13 cellular contexts compared by ENCODE assay signal in the genomic region with DNA sequence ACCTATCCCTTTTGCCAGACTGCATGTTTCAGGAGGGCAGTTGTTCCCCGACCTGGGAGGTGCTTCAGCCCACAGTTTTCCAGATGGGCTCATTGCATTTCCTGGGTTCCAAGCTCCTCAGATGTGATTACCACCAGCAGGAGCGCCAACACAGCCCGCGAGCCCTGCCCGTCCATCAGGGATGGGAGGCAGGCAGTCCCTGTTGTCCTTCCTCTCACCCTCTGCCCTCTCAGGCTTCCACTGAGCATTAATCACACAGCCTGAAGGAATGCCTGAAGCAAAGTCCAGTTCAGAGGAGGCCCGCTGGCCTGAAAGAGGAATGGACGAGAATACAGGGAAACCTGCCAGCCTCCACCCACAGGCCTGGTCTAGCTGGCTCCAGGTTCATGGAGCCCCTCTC.
A peak's percentile ranks its signal among the peaks of the same experiment; 100 is the strongest.
DNase-seq lines count a peak whose midpoint lies in the region; ATAC-seq and TF ChIP-seq lines count a peak whose summit lies in the region.
"Had no signal": no experiment of that assay in that cellular context is flagged by ENCODE, and none has a peak within 500 bp of the region (broad histone marks: within the 10 kb centered on the region; RNA-seq: fewer than 3 reads in every experiment).

No MANE protein-coding gene starts in this region.

- TF ChIP-seq CTCF in osteocyte (IDR thresholded peaks at IDR 0.05), result no peak

- ATAC-seq in activated CD8-positive, alpha-beta memory T cell treated with anti-CD3 and anti-CD28 coated beads, Interleukin-2, amount 10 ng/mL, durations not matched to agents 7 days and 5 days, result no peak

- peaks cover 41% of the 10 kb centered on the region for H3K27me3 Mint-ChIP-seq in activated CD8-positive, alpha-beta memory T cell treated with anti-CD3 and anti-CD28 coated beads, Interleukin-2, amount 10 ng/mL, durations not matched to agents 7 days and 5 days
- H3K27me3 Mint-ChIP-seq in osteocyte (ENCODE audit: unreplicated experiment), result peaks cover 20% of the 10 kb centered on the region

- peak; percentile 26 for DNase-seq in activated CD8-positive, alpha-beta memory T cell treated with anti-CD3 and anti-CD28 coated beads for 24 hours
- no peak for DNase-seq in activated CD8-positive, alpha-beta memory T cell treated with anti-CD3 and anti-CD28 coated beads, Interleukin-2, amount 10 ng/mL, durations not matched to agents 7 days and 5 days
- peak; percentile 75 for DNase-seq in left kidney (ENCODE audit: low read depth, low spot score)
- DNase-seq in osteocyte (ENCODE audit: extremely low spot score, unreplicated experiment), result peak; percentile 64
- DNase-seq in activated T-cell treated with anti-CD3 and anti-CD28 coated beads, Interleukin-2, amount 50 U/mL, for 1 hour, result no peak
- DNase-seq in HPDE6-E6E7 (ENCODE audit: extremely low spot score), result no peak
- no peak for DNase-seq in SJCRH30
- DNase-seq: CD8-positive, alpha-beta memory T cell; DND-41; GDM1 had no signal

- no peaks in the 10 kb centered on the region for H3K4me1 Mint-ChIP-seq in activated CD8-positive, alpha-beta memory T cell treated with anti-CD3 and anti-CD28 coated beads, Interleukin-2, amount 10 ng/mL, durations not matched to agents 7 days and 5 days
- peaks cover 7% of the 10 kb centered on the region for H3K4me1 Mint-ChIP-seq in osteocyte (ENCODE audit: unreplicated experiment)

- H3K27ac Mint-ChIP-seq in activated CD8-positive, alpha-beta memory T cell treated with anti-CD3 and anti-CD28 coated beads, Interleukin-2, amount 10 ng/mL, durations not matched to agents 7 days and 5 days, result no peak overlapping the region
- no peak overlapping the region for H3K27ac Mint-ChIP-seq in osteocyte (ENCODE audit: unreplicated experiment)

- H3K4me3 Mint-ChIP-seq in activated CD8-positive, alpha-beta memory T cell treated with anti-CD3 and anti-CD28 coated beads, Interleukin-2, amount 10 ng/mL, durations not matched to agents 7 days and 5 days, result no peak overlapping the region
- H3K4me3 Mint-ChIP-seq in osteocyte (ENCODE audit: unreplicated experiment), result no peak overlapping the region
- H3K4me3 Mint-ChIP-seq: CD8-positive, alpha-beta memory T cell had no signal

- CTCF ChIA-PET in activated CD8-positive, alpha-beta memory T cell treated with anti-CD3 and anti-CD28 coated beads, Interleukin-2, amount 10 ng/mL, durations not matched to agents 7 days and 5 days (lab: Charles Lee), result no interaction called here

- no peaks in the 10 kb centered on the region for H3K9me3 Mint-ChIP-seq in activated CD8-positive, alpha-beta memory T cell treated with anti-CD3 and anti-CD28 coated beads, Interleukin-2, amount 10 ng/mL, durations not matched to agents 7 days and 5 days (ENCODE audit: low read depth)
- H3K9me3 Mint-ChIP-seq in osteocyte (ENCODE audit: unreplicated experiment), result no peaks in the 10 kb centered on the region
- H3K9me3 Mint-ChIP-seq: CD8-positive, alpha-beta memory T cell had no signal

- no peaks in the 10 kb centered on the region for H3K36me3 ChIP-seq in SJCRH30
- H3K36me3 ChIP-seq: BLaER1 had no signal

- H3K27ac ChIP-seq in SJCRH30, result no peak overlapping the region
- H3K27ac ChIP-seq: 22Rv1, BLaER1 had no signal

- no peaks in the 10 kb centered on the region for H3K9me3 ChIP-seq in SJCRH30 (replicated peaks)
- H3K9me3 ChIP-seq: BLaER1, Caco-2 had no signal

- no peaks in the 10 kb centered on the region for H3K4me1 ChIP-seq in SJCRH30

- H3K27me3 ChIP-seq in SJCRH30, result 0 out of 2 replicates have a peak, but pooled peaks cover 5% of the 10 kb centered on the region

- no peak overlapping the region for H3K4me3 ChIP-seq in SJCRH30
- H3K4me3 ChIP-seq: BLaER1 had no signal

- no peaks in the 10 kb centered on the region for H3K36me3 Mint-ChIP-seq in activated CD8-positive, alpha-beta memory T cell treated with anti-CD3 and anti-CD28 coated beads, Interleukin-2, amount 10 ng/mL, durations not matched to agents 7 days and 5 days
- H3K36me3 Mint-ChIP-seq in osteocyte (ENCODE audit: unreplicated experiment), result no peaks in the 10 kb centered on the region

Comparison
In these comparisons a context has a peak if more than half of its experiments do, and no peak if none do; other contexts are left out.
1. DNase-seq: peak in activated CD8-positive, alpha-beta memory T cell treated with anti-CD3 and anti-CD28 coated beads for 24 hours (single experiment), left kidney (single experiment) and osteocyte (single experiment); none in activated CD8-positive, alpha-beta memory T cell treated with anti-CD3 and anti-CD28 coated beads, Interleukin-2, amount 10 ng/mL, durations not matched to agents 7 days and 5 days (single experiment), activated T-cell treated with anti-CD3 and anti-CD28 coated beads, Interleukin-2, amount 50 U/mL, for 1 hour (single experiment), HPDE6-E6E7 (single experiment) and SJCRH30 (0 of 2).